24 cellular contexts compared by ENCODE assay signal in genomic region chr6:110703906-110704594, GRCh38.
DNase-seq lines count a peak whose midpoint lies in the region; ATAC-seq and TF ChIP-seq lines count a peak whose summit lies in the region.
"Had no signal": no experiment of that assay in that cellular context is flagged by ENCODE, and none has a peak within 500 bp of the region (broad histone marks: within the 10 kb centered on the region; RNA-seq: fewer than 3 reads in every experiment).

No MANE protein-coding gene starts in this region.

- peaks cover 50% of the 10 kb centered on the region for H3F3A ChIP-seq in GM23248 (ENCODE audit: insufficient read depth)
- H3F3A ChIP-seq in PC-3 (ENCODE audit: low read length, unreplicated experiment) = peaks cover 6% of the 10 kb centered on the region

- H3K27ac Mint-ChIP-seq in CD14-positive monocyte = peak overlapping the region in 3 of 7 donors; percentile 27 to 79 (median 60)
- H3K27ac Mint-ChIP-seq: activated naive CD8-positive, alpha-beta T cell treated with anti-CD3 and anti-CD28 coated beads, Interleukin-2, amount 50 U/mL, for 24 hours; dendritic cell treated with granulocyte-macrophage colony-stimulating factor and Interleukin-4, amounts not matched to agents 40 ng/mL and 50 ng/mL, for 4 days; mesothelial cell of epicardium; type B pancreatic cell had no signal

- no peaks in the 10 kb centered on the region for H3K36me3 ChIP-seq in GM23248 (ENCODE audit: low read depth)
- H3K36me3 ChIP-seq in PC-3 (ENCODE audit: low read depth, low read length) = no peaks in the 10 kb centered on the region
- H3K36me3 ChIP-seq in right lobe of liver = no peaks in the 10 kb centered on the region

- H3K79me2 ChIP-seq in GM23248 (ENCODE audit: insufficient read depth) = no peaks in the 10 kb centered on the region; the same call in 1 of the 2 replicates
- no peaks in the 10 kb centered on the region for H3K79me2 ChIP-seq in PC-3 (ENCODE audit: low read length)
- H3K79me2 ChIP-seq: parathyroid adenoma had no signal

- H3K9me3 Mint-ChIP-seq in CD14-positive monocyte = no peaks in the 10 kb centered on the region
- H3K9me3 Mint-ChIP-seq: activated naive CD8-positive, alpha-beta T cell treated with anti-CD3 and anti-CD28 coated beads, Interleukin-2, amount 50 U/mL, for 24 hours; dendritic cell treated with granulocyte-macrophage colony-stimulating factor and Interleukin-4, amounts not matched to agents 40 ng/mL and 50 ng/mL, for 4 days; mesothelial cell of epicardium; natural killer cell; type B pancreatic cell had no signal

- no peaks in the 10 kb centered on the region for H3K9me2 ChIP-seq in GM23248 (ENCODE audit: insufficient read depth)
- no peaks in the 10 kb centered on the region for H3K9me2 ChIP-seq in PC-3 (replicated peaks; ENCODE audit: low read length)

- ATAC-seq in PC-3 = no peak
- ATAC-seq in right lobe of liver = peak; percentile 80 to 92 (median 88)
- ATAC-seq: activated naive CD8-positive, alpha-beta T cell treated with anti-CD3 and anti-CD28 coated beads, Interleukin-2, amount 50 U/mL, for 24 hours; left colon; natural killer cell had no signal

- TF ChIP-seq CTCF in PC-3 (conservative IDR thresholded peaks at IDR 0.05; ENCODE audit: low read depth, low read length) (no peak), epithelial cell of esophagus (IDR thresholded peaks at IDR 0.05; ENCODE audit: insufficient read depth, low read depth, low read length, missing control alignments) (no peak), right lobe of liver (IDR thresholded peaks at IDR 0.05) (no peak), CD14-positive monocyte (IDR thresholded peaks at IDR 0.05) (no peak)

- H3K9ac ChIP-seq in GM23248 = no peak overlapping the region
- no peak overlapping the region for H3K9ac ChIP-seq in PC-3 (ENCODE audit: low read length)
- H3K9ac ChIP-seq: parathyroid adenoma had no signal

- CTCF ChIA-PET in PC-3 (lab: Charles Lee) = no interaction called here

- no peaks in the 10 kb centered on the region for H3K9me3 ChIP-seq in GM23248 (ENCODE audit: low read depth)
- no peaks in the 10 kb centered on the region for H3K9me3 ChIP-seq in PC-3 (ENCODE audit: low read length)
- H3K9me3 ChIP-seq in right lobe of liver = no peaks in the 10 kb centered on the region

- H3K36me3 Mint-ChIP-seq in CD14-positive monocyte = peaks cover 5 to 7% of the 10 kb centered on the region in 2 donors
- H3K36me3 Mint-ChIP-seq: natural killer cell had no signal

- H3K27me3 ChIP-seq in GM23248 (replicated peaks; ENCODE audit: insufficient read depth) = no peaks in the 10 kb centered on the region
- H3K27me3 ChIP-seq in PC-3 (ENCODE audit: low read length) = no peaks in the 10 kb centered on the region
- no peaks in the 10 kb centered on the region for H3K27me3 ChIP-seq in right lobe of liver

- no TSS peak for BruUV-seq in PC-3 (replicated peaks; lab: Mats Ljungman, UMichigan)

- H4K20me1 ChIP-seq in GM23248 (ENCODE audit: insufficient read depth) (no peaks in the 10 kb centered on the region), PC-3 (ENCODE audit: low read length) (no peaks in the 10 kb centered on the region)

- H3K4me3 ChIP-seq in GM23248 (no peak overlapping the region), PC-3 (ENCODE audit: low read length) (no peak overlapping the region), epithelial cell of esophagus (ENCODE audit: low read length) (no peak overlapping the region), right lobe of liver (peak overlapping the region in 1 of 3 donors; percentile 5)
- H3K4me3 ChIP-seq: skin epidermis had no signal

- peaks cover 42% of the 10 kb centered on the region for H3K4me1 Mint-ChIP-seq in CD14-positive monocyte
- H3K4me1 Mint-ChIP-seq: activated naive CD8-positive, alpha-beta T cell treated with anti-CD3 and anti-CD28 coated beads, Interleukin-2, amount 50 U/mL, for 24 hours; mesothelial cell of epicardium had no signal

- peaks cover 32% of the 10 kb centered on the region for H3K4me1 ChIP-seq in GM23248 (ENCODE audit: insufficient read depth)
- peaks cover 22% of the 10 kb centered on the region for H3K4me1 ChIP-seq in PC-3 (ENCODE audit: insufficient read depth, low read length)
- H3K4me1 ChIP-seq in right lobe of liver = peaks cover 0 to 20% (median 9%) of the 10 kb centered on the region in 4 donors
- H3K4me1 ChIP-seq: parathyroid adenoma had no signal

- H3K4me2 ChIP-seq in GM23248 (ENCODE audit: unreplicated experiment) (peak overlapping the region; percentile 3), PC-3 (ENCODE audit: low read length) (peak overlapping the region; percentile 37)

- intact Hi-C loops in PC-3 (cut with micrococcal nuclease) = no loop called here
- intact Hi-C loops in right lobe of liver (cut with DNase I) = no loop called here
- intact Hi-C loops in CD14-positive monocyte (cut with micrococcal nuclease) = no loop called here

- POLR2A ChIA-PET in PC-3 (lab: Charles Lee; ENCODE audit: unreplicated experiment) = no interaction called here

- H3K4me3 Mint-ChIP-seq in CD14-positive monocyte = no peak overlapping the region
- H3K4me3 Mint-ChIP-seq: activated naive CD8-positive, alpha-beta T cell treated with anti-CD3 and anti-CD28 coated beads, Interleukin-2, amount 50 U/mL, for 24 hours; dendritic cell treated with granulocyte-macrophage colony-stimulating factor and Interleukin-4, amounts not matched to agents 40 ng/mL and 50 ng/mL, for 4 days; mesothelial cell of epicardium; natural killer cell; type B pancreatic cell had no signal

- DNase-seq in GM23248 (peak; percentile 30), PC-3 (peak; percentile 23), epithelial cell of esophagus (ENCODE audit: low read depth) (peak; percentile 63), right lobe of liver (no peak), CD14-positive monocyte (ENCODE audit: low spot score) (no peak), NAMALWA (ENCODE audit: low spot score) (no peak)
- no peak for DNase-seq in central memory CD4-positive, alpha-beta T cell
- DNase-seq in activated naive CD4-positive, alpha-beta T cell (lab: John Stamatoyannopoulos, UW) = no peak
- DNase-seq: activated CD4-positive, alpha-beta T cell treated with anti-CD3 and anti-CD28 coated beads, Interleukin-2, amount 50 U/mL, for 1 hour; activated CD8-positive, alpha-beta memory T cell treated with anti-CD3 and anti-CD28 coated beads, Interleukin-2, amount 50 U/mL, for 4 hours; activated naive CD8-positive, alpha-beta T cell treated with anti-CD3 and anti-CD28 coated beads, Interleukin-2, amount 50 U/mL, for 24 hours; DND-41; KG1; left colon; natural killer cell; NCI-H1105; NCI-H2029 treated with DMSO at 0.1 percent for 48 hours; NCI-H510A; Right ventricle myocardium superior had no signal

- TF ChIP-seq POLR2A in right lobe of liver (IDR thresholded peaks at IDR 0.05) = no peak

- in situ Hi-C loops in GM23248 (cut with MboI) = no loop called here

- no peak overlapping the region for H3K27ac ChIP-seq in GM23248
- no peak overlapping the region for H3K27ac ChIP-seq in PC-3 (ENCODE audit: low read length)
- H3K27ac ChIP-seq in right lobe of liver = peak overlapping the region in 2 of 3 donors; percentile 46 to 60
- H3K27ac ChIP-seq: parathyroid adenoma, skin epidermis had no signal

- H3K27me3 Mint-ChIP-seq in CD14-positive monocyte (ENCODE audit: low read depth in 3 of 3) = peaks cover 0 to 3% (median 3%) of the 10 kb centered on the region in 3 donors
- H3K27me3 Mint-ChIP-seq: activated naive CD8-positive, alpha-beta T cell treated with anti-CD3 and anti-CD28 coated beads, Interleukin-2, amount 50 U/mL, for 24 hours; dendritic cell treated with granulocyte-macrophage colony-stimulating factor and Interleukin-4, amounts not matched to agents 40 ng/mL and 50 ng/mL, for 4 days; type B pancreatic cell had no signal

- H2AFZ ChIP-seq in GM23248 = no peak overlapping the region
- H2AFZ ChIP-seq in PC-3 (ENCODE audit: low read length) = no peak overlapping the region
- H2AFZ ChIP-seq: parathyroid adenoma had no signal

Comparison
In these comparisons a context has a peak if more than half of its experiments do, and no peak if none do; other contexts are left out.
1. DNase-seq: peak in GM23248 (single experiment), PC-3 (single experiment) and epithelial cell of esophagus (single experiment); none in right lobe of liver (0 of 3), central memory CD4-positive, alpha-beta T cell (single experiment), CD14-positive monocyte (single experiment), NAMALWA (single experiment) and activated naive CD4-positive, alpha-beta T cell (0 of 4).
2. H3K27ac ChIP-seq: peak in right lobe of liver (2 of 3); none in GM23248 (single experiment) and PC-3 (single experiment).